ENCODE assay signal across 1 cellular context in genomic region chr19:17528610-17529009, GRCh38.
TF ChIP-seq lines count a peak whose summit lies in the region.

No MANE protein-coding gene starts in this region.

TF ChIP-seq in HepG2, 621 proteins besides CTCF, POLR2A, EP300 and RAD21:
- TF ChIP-seq ZBTB1 (CRISPR knock-in tag; IDR thresholded peaks at IDR 0.05; ENCODE audit: borderline replicate concordance) (no peak), ZMYM4 (CRISPR knock-in tag; IDR thresholded peaks at IDR 0.05) (no peak), ZNF660 (CRISPR knock-in tag; IDR thresholded peaks at IDR 0.05; ENCODE audit: borderline replicate concordance, low read depth) (no peak), ZMYM3 (CRISPR knock-in tag; IDR thresholded peaks at IDR 0.05) (peak; percentile 77; the same call in 1 of the 2 replicates)
